27 cellular contexts compared by ENCODE assay signal in the genomic region with DNA sequence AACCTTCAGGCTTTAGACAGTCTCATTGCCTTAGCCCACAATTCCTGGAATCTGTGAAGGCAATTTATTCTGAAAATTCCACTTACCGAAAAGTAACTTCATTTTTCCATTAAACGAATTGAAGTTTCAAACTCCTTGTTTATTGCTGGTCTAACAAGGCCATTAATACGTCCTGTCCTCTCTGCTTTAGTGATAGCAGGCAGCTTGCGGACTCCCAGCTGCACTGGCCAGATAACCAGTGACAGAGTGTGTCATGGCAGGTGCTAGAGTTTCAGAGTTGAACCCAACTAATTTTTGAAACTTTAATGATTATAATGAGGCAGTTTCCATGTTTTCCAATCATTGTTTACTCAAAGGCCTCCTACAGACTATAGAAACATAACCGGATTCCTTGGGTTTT. TPM values are rescaled to one million over a fixed set of nuclear protein-coding genes. Genes with fewer than 3 reads are reported as not detected.
"Had no signal": no experiment of that assay in that cellular context is flagged by ENCODE, and none has a peak within 500 bp of the region (broad histone marks: within the 10 kb centered on the region; RNA-seq: fewer than 3 reads in every experiment).

No MANE protein-coding gene starts in this region.

- H3K4me1 ChIP-seq: colonic mucosa, lower lobe of right lung, psoas muscle, sigmoid colon, stomach had no signal

- H3K4me3 ChIP-seq: colonic mucosa, esophagus squamous epithelium, heart right ventricle, lower lobe of right lung, ovary, psoas muscle, sigmoid colon, stomach, thyroid gland had no signal

- DNase-seq: colonic mucosa; effector CD8-positive, alpha-beta T cell; endodermal cell; esophagus squamous epithelium; foreskin melanocyte; glutamatergic neuron; heart right ventricle; hypothalamus; immature natural killer cell; islet precursor cell; kidney glomerular epithelial cell; left ventricle myocardium superior; lower lobe of right lung; naive thymus-derived CD8-positive, alpha-beta T cell; nephron progenitor cell; occipital lobe; ovary; psoas muscle; right cardiac atrium; sigmoid colon; stimulated activated CD4-positive, alpha-beta T cell treated with anti-CD3 and anti-CD28 coated beads, Interleukin-2, amount 100 ng/mL, for 24 hours; stimulated activated CD4-positive, alpha-beta T cell treated with anti-CD3 and anti-CD28 coated beads, Interleukin-4, amount 100 ng/mL, for 24 hours; stimulated activated naive CD4-positive, alpha-beta T cell treated with Interleukin-2 at 50 U/mL for 16 hours; stomach; thyroid gland; trophoblast cell had no signal

- H3K27ac ChIP-seq: colonic mucosa, epithelial cell of prostate, esophagus squamous epithelium, heart right ventricle, lower lobe of right lung, ovary, psoas muscle, sigmoid colon, stomach, thyroid gland had no signal

- H3K27me3 ChIP-seq: colonic mucosa, esophagus squamous epithelium, heart right ventricle, ovary, sigmoid colon, stomach, thyroid gland had no signal

- H3K36me3 ChIP-seq: colonic mucosa, ovary had no signal

- H3K9me3 ChIP-seq: colonic mucosa, esophagus squamous epithelium, heart right ventricle, lower lobe of right lung, ovary, psoas muscle, sigmoid colon, stomach, thyroid gland had no signal

RNA-seq across cellular contexts. Expression of gene LOXL4, which starts 31.1 kb away (rescaled TPM):
- total RNA-seq: naive thymus-derived CD8-positive, alpha-beta T cell had no signal
